ENCODE assay signal across 1 cellular context in genomic region chr14:95533391-95533821, GRCh38.
TF ChIP-seq lines count a peak whose summit lies in the region.

No MANE protein-coding gene starts in this region.

TF ChIP-seq in SK-N-SH treated with all-trans-retinoic acid at 6 μM for 48 hours, 23 proteins besides CTCF, POLR2A, EP300 and RAD21 (continued from another document):
- TF ChIP-seq ZC3H10 (CRISPR knock-in tag; IDR thresholded peaks at IDR 0.05), result no peak
- no peak for TF ChIP-seq CSDC2 (CRISPR knock-in tag; IDR thresholded peaks at IDR 0.05)
- TF ChIP-seq ZFP30 (CRISPR knock-in tag; IDR thresholded peaks at IDR 0.05), result no peak
- TF ChIP-seq ZNF565 (CRISPR knock-in tag; conservative IDR thresholded peaks at IDR 0.05; ENCODE audit: low read depth), result no peak
- no peak for TF ChIP-seq TOX (CRISPR knock-in tag; IDR thresholded peaks at IDR 0.05; ENCODE audit: borderline replicate concordance)
